In genomic region chr2:12262681-12263436, GRCh38 we compare ENCODE assay signal across 11 cellular contexts.
DNase-seq lines count a peak whose midpoint lies in the region; ATAC-seq, FAIRE-seq and TF ChIP-seq lines count a peak whose summit lies in the region.
"Had no signal": no experiment of that assay in that cellular context is flagged by ENCODE, and none has a peak within 500 bp of the region (broad histone marks: within the 10 kb centered on the region; RNA-seq: fewer than 3 reads in every experiment).

No MANE protein-coding gene starts in this region.

- TF ChIP-seq CTCF in GM12865 (IDR thresholded peaks at IDR 0.05; ENCODE audit: insufficient read depth, low read depth, low read length, missing control alignments) (no peak), colonic mucosa (IDR thresholded peaks at IDR 0.05) (no peak)

- DNase-seq in GM12865 (ENCODE audit: low read depth) (peak; percentile 64), iris pigment epithelial cell (ENCODE audit: low read depth) (peak; percentile 44), SW480 (ENCODE audit: low spot score) (no peak), colonic mucosa (no peak), hepatic stellate cell (ENCODE audit: low spot score) (no peak), HTR-8/SVneo (ENCODE audit: insufficient read length, low spot score) (no peak)
- DNase-seq: endodermal cell, NCI-H526 treated with DMSO at 0.1 percent for 48 hours had no signal

- no peaks in the 10 kb centered on the region for H3K27me3 ChIP-seq in colonic mucosa
- H3K27me3 ChIP-seq: neural progenitor cell had no signal

- H3K4me3 ChIP-seq in GM12865 (ENCODE audit: low read depth, low read length), result no peak overlapping the region
- H3K4me3 ChIP-seq in colonic mucosa, result no peak overlapping the region
- H3K4me3 ChIP-seq: neural progenitor cell had no signal

- no peaks in the 10 kb centered on the region for H3K9me3 ChIP-seq in colonic mucosa

- no peak overlapping the region for H3K9ac ChIP-seq in colonic mucosa (ENCODE audit: low read depth in 2 of 2, low read length in 2 of 2)
- H3K9ac ChIP-seq: neural progenitor cell had no signal

- no peaks in the 10 kb centered on the region for H3K36me3 ChIP-seq in colonic mucosa
- H3K36me3 ChIP-seq: neural progenitor cell had no signal

- intact Hi-C loops in colonic mucosa (cut with DNase I), result no loop called here

- peak; percentile 52 for ATAC-seq in HG03135 (IDR thresholded peaks at IDR 0.05; ENCODE audit: unreplicated experiment)
- ATAC-seq in SK-N-SH treated with all-trans-retinoic acid at 6 μM for 48 hours, result peak; percentile 88

- no peaks in the 10 kb centered on the region for H3K4me1 ChIP-seq in colonic mucosa
- H3K4me1 ChIP-seq: neural progenitor cell had no signal

- FAIRE-seq in HTR-8/SVneo (lab: Jason Lieb, UNC), result no peak

- no peak overlapping the region for H3K27ac ChIP-seq in colonic mucosa
- H3K27ac ChIP-seq: neural progenitor cell had no signal

TF ChIP-seq in SK-N-SH treated with all-trans-retinoic acid at 6 μM for 48 hours, 23 proteins besides CTCF, POLR2A, EP300 and RAD21:
- TF ChIP-seq ISL1 (CRISPR knock-in tag; IDR thresholded peaks at IDR 0.05) (peak; percentile 34; the same call in 1 of the 2 replicates), TSHZ2 (CRISPR knock-in tag; IDR thresholded peaks at IDR 0.05) (no peak)

Comparison
In these comparisons a context has a peak if more than half of its experiments do, and no peak if none do; other contexts are left out.
1. DNase-seq: peak in GM12865 (single experiment) and iris pigment epithelial cell (single experiment); none in SW480 (single experiment), colonic mucosa (single experiment), hepatic stellate cell (single experiment) and HTR-8/SVneo (single experiment).